In the genomic region with DNA sequence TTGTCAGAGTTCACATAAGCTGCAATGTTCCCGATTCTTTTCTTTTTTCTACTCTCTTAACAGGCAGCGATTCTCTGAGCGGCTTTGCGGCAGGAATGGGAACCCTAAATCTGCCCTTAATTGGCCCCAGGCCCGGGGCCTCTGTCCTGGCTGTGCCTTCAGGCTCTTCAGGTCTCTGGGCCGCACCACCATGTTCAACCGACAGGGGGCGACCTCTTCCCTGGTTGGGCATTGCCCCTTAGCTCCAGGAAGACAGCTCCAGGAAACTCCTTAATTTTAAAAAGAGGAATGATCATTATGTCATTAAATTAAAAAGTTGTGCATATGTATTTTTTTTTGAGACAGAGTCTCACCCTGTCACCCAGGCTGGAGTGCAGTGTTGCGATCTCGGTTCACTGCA, we compare ENCODE assay signal across 11 cellular contexts. TPM values are rescaled to one million over a fixed set of nuclear protein-coding genes. Genes with fewer than 3 reads are reported as not detected.
DNase-seq lines count a peak whose midpoint lies in the region; ATAC-seq and TF ChIP-seq lines count a peak whose summit lies in the region.
"Had no signal": no experiment of that assay in that cellular context is flagged by ENCODE, and none has a peak within 500 bp of the region (broad histone marks: within the 10 kb centered on the region; RNA-seq: fewer than 3 reads in every experiment).

No MANE protein-coding gene starts in this region.

- no peak overlapping the region for H3K4me3 Mint-ChIP-seq in CD4-positive, alpha-beta T cell
- no peak overlapping the region for H3K4me3 Mint-ChIP-seq in activated T-cell treated with anti-CD3 and anti-CD28 coated beads, Interleukin-2, amount 50 U/mL, for 4 hours
- no peak overlapping the region for H3K4me3 Mint-ChIP-seq in mesothelial cell of epicardium

- no peak for ATAC-seq in CD4-positive, alpha-beta T cell (ENCODE audit: poor library complexity)
- no peak for ATAC-seq in activated T-cell treated with anti-CD3 and anti-CD28 coated beads, Interleukin-2, amount 50 U/mL, for 4 hours
- no peak for ATAC-seq in HG02798 (IDR thresholded peaks at IDR 0.05; ENCODE audit: poor library complexity, unreplicated experiment)

- TF ChIP-seq CTCF in CD4-positive, alpha-beta T cell (IDR thresholded peaks at IDR 0.05), result peak; percentile 25
- TF ChIP-seq CTCF in mesothelial cell of epicardium (IDR thresholded peaks at IDR 0.05; ENCODE audit: unreplicated experiment), result peak; percentile 46

- intact Hi-C loops in CD4-positive, alpha-beta T cell (cut with DNase I, micrococcal nuclease), result no loop called here

- H3K4me1 Mint-ChIP-seq in CD4-positive, alpha-beta T cell (ENCODE audit: low read depth), result no peaks in the 10 kb centered on the region
- peaks cover 2% of the 10 kb centered on the region for H3K4me1 Mint-ChIP-seq in activated T-cell treated with anti-CD3 and anti-CD28 coated beads, Interleukin-2, amount 50 U/mL, for 4 hours (ENCODE audit: low read depth)
- H3K4me1 Mint-ChIP-seq in mesothelial cell of epicardium, result no peaks in the 10 kb centered on the region

- H3K9me3 ChIP-seq in CD4-positive, alpha-beta T cell (ENCODE audit: control insufficient read depth, low read length), result no peaks in the 10 kb centered on the region

- peaks cover 2% of the 10 kb centered on the region for H3K27me3 Mint-ChIP-seq in CD4-positive, alpha-beta T cell
- peaks cover 2% of the 10 kb centered on the region for H3K27me3 Mint-ChIP-seq in activated T-cell treated with anti-CD3 and anti-CD28 coated beads, Interleukin-2, amount 50 U/mL, for 4 hours (ENCODE audit: low read depth)
- peaks cover 29% of the 10 kb centered on the region for H3K27me3 Mint-ChIP-seq in mesothelial cell of epicardium (ENCODE audit: low read depth)

- no peaks in the 10 kb centered on the region for H3K36me3 Mint-ChIP-seq in CD4-positive, alpha-beta T cell (ENCODE audit: low read depth)
- H3K36me3 Mint-ChIP-seq in activated T-cell treated with anti-CD3 and anti-CD28 coated beads, Interleukin-2, amount 50 U/mL, for 4 hours (ENCODE audit: insufficient read depth), result no peaks in the 10 kb centered on the region
- H3K36me3 Mint-ChIP-seq in mesothelial cell of epicardium, result peaks cover 3% of the 10 kb centered on the region

- CTCF ChIA-PET in CD4-positive, alpha-beta T cell (lab: Charles Lee), result no interaction called here

- H3K27ac Mint-ChIP-seq in CD4-positive, alpha-beta T cell, result no peak overlapping the region
- H3K27ac Mint-ChIP-seq in mesothelial cell of epicardium, result no peak overlapping the region

- POLR2A ChIA-PET in CD4-positive, alpha-beta T cell (lab: Charles Lee), result no interaction called here

- H3K27ac ChIP-seq in CD4-positive, alpha-beta T cell (ENCODE audit: low read depth, low read length), result no peak overlapping the region

- DNase-seq in CD4-positive, alpha-beta T cell, result peak in 3 of 10 experiments; percentile 1 to 17 (median 15)
- peak; percentile 44 for DNase-seq in HuH-7 (ENCODE audit: low spot score)
- DNase-seq in activated T-cell treated with anti-CD3 and anti-CD28 coated beads, Interleukin-2, amount 50 U/mL, for 4 hours, result peak; percentile 25
- no peak for DNase-seq in mesothelial cell of epicardium (ENCODE audit: low spot score in 2 of 2, unreplicated experiment in 2 of 2)
- no peak for DNase-seq in GF-D8 (lab: John Stamatoyannopoulos, UW)
- DNase-seq in NCI-H1436 (lab: John Stamatoyannopoulos, UW), result no peak
- DNase-seq in globus pallidus (ENCODE audit: low spot score), result no peak
- DNase-seq: activated gamma-delta T cell, NCI-H524 had no signal

- no peaks in the 10 kb centered on the region for H3K27me3 ChIP-seq in CD4-positive, alpha-beta T cell (ENCODE audit: control insufficient read depth, insufficient read depth, low read length)

- peaks cover 7% of the 10 kb centered on the region for H3K9me3 Mint-ChIP-seq in CD4-positive, alpha-beta T cell
- peaks cover 1% of the 10 kb centered on the region for H3K9me3 Mint-ChIP-seq in activated T-cell treated with anti-CD3 and anti-CD28 coated beads, Interleukin-2, amount 50 U/mL, for 4 hours
- peaks cover 13% of the 10 kb centered on the region for H3K9me3 Mint-ChIP-seq in mesothelial cell of epicardium

RNA-seq across cellular contexts. Expression of a gene that starts 20.3 kb away (rescaled TPM):
- total RNA-seq in CD4-positive, alpha-beta T cell, result not detected
- total RNA-seq in activated T-cell treated with anti-CD3 and anti-CD28 coated beads, Interleukin-2, amount 50 U/mL, for 4 hours, result not detected
- not detected in 3 replicates for total RNA-seq in mesothelial cell of epicardium
- total RNA-seq: osteocyte had no signal

Comparison
In these comparisons a context has a peak if more than half of its experiments do, and no peak if none do; other contexts are left out.
1. DNase-seq: peak in HuH-7 (single experiment) and activated T-cell treated with anti-CD3 and anti-CD28 coated beads, Interleukin-2, amount 50 U/mL, for 4 hours (single experiment); none in mesothelial cell of epicardium (0 of 2), GF-D8 (single experiment), NCI-H1436 (single experiment) and globus pallidus (single experiment).